8 cellular contexts compared by ENCODE assay signal in genomic region chr17:68512247-68512966, GRCh38. TPM values are rescaled to one million over a fixed set of nuclear protein-coding genes. Genes with fewer than 3 reads are reported as not detected.
DNase-seq lines count a peak whose midpoint lies in the region; ATAC-seq and TF ChIP-seq lines count a peak whose summit lies in the region.

Gene PRKAR1A (plus strand): TSS chr17:68512430. CDS start chr17:68515400, 2,970 bp downstream.

- TF ChIP-seq CTCF in AG09319 (IDR thresholded peaks at IDR 0.05; ENCODE audit: low read depth, low read length) (no peak), smooth muscle cell (IDR thresholded peaks at IDR 0.05; ENCODE audit: borderline replicate concordance, insufficient read depth, poor library complexity, severe bottlenecking) (no peak)

- peak within 1 kb of the TSS; percentile 99 for H3K9ac ChIP-seq in smooth muscle cell (ENCODE audit: low read depth)

- H3K36me3 ChIP-seq in smooth muscle cell (ENCODE audit: low read depth), result peaks cover 10% of the 10 kb centered on the region

- no peaks in the 10 kb centered on the region for H3K9me3 ChIP-seq in smooth muscle cell (replicated peaks; ENCODE audit: low read depth)

- peak within 1 kb of the TSS; percentile 96 to 100 (median 99) for H3K4me3 Mint-ChIP-seq in immature natural killer cell

- peaks cover 6 to 15% (median 12%) of the 10 kb centered on the region in 3 donors for H3K36me3 Mint-ChIP-seq in immature natural killer cell

- H3K27me3 Mint-ChIP-seq in immature natural killer cell (ENCODE audit: low read depth in 3 of 3), result peaks cover 18 to 32% (median 28%) of the 10 kb centered on the region in 3 donors

- H4K20me1 ChIP-seq in smooth muscle cell (ENCODE audit: low read depth), result peaks cover 46% of the 10 kb centered on the region

- peaks cover 26% of the 10 kb centered on the region for H3F3A ChIP-seq in smooth muscle cell (ENCODE audit: low read depth)

- H3K79me2 ChIP-seq in smooth muscle cell (ENCODE audit: low read depth), result peaks cover 50% of the 10 kb centered on the region

- H3K27me3 ChIP-seq in smooth muscle cell (ENCODE audit: low read depth), result no peaks in the 10 kb centered on the region

- ATAC-seq in GM19035 (IDR thresholded peaks at IDR 0.05; ENCODE audit: unreplicated experiment) (peak; percentile 91), HG03342 (IDR thresholded peaks at IDR 0.05; ENCODE audit: unreplicated experiment) (peak; percentile 89)

- DNase-seq in AG09319 (ENCODE audit: extremely low read depth, low read depth), result peak; percentile 92
- peak; percentile 84 for DNase-seq in NCI-H345 treated with DMSO at 0.1 percent for 48 hours (lab: John Stamatoyannopoulos, UW; ENCODE audit: unreplicated experiment)
- peak; percentile 71 to 85 (median 77) for DNase-seq in activated CD4-positive, CD25-positive, alpha-beta regulatory T cell (lab: John Stamatoyannopoulos, UW)
- peak; percentile 70 to 98 (median 93) for DNase-seq in caudate nucleus (lab: John Stamatoyannopoulos, UW)
- peak; percentile 99 for DNase-seq in immature natural killer cell
- DNase-seq in smooth muscle cell (lab: John Stamatoyannopoulos, UW; ENCODE audit: unreplicated experiment), result peak; percentile 96

- peak within 1 kb of the TSS; percentile 91 for H2AFZ ChIP-seq in smooth muscle cell (ENCODE audit: low read depth)

- H3K4me2 ChIP-seq in smooth muscle cell, result peak within 1 kb of the TSS; percentile 90

- peaks cover 24% of the 10 kb centered on the region for H3K4me1 ChIP-seq in smooth muscle cell (ENCODE audit: low read depth)

- H3K27ac Mint-ChIP-seq in immature natural killer cell, result peak within 1 kb of the TSS; percentile 99 to 100 (median 100)

- H3K4me3 ChIP-seq in smooth muscle cell, result peak within 1 kb of the TSS; percentile 68

- peaks cover 69 to 87% of the 10 kb centered on the region in 2 donors for H3K4me1 Mint-ChIP-seq in immature natural killer cell

- WGBS in smooth muscle cell (ENCODE audit: low lambda C conversion rate), result 1% methylated on average over 60 of the region's 81 CpGs

- peaks cover 0 to 2% (median 0%) of the 10 kb centered on the region in 6 donors for H3K9me3 Mint-ChIP-seq in immature natural killer cell

- H3K27ac ChIP-seq in caudate nucleus (ENCODE audit: low read depth, low read length), result peak within 1 kb of the TSS; percentile 99
- peak within 1 kb of the TSS; percentile 99 for H3K27ac ChIP-seq in smooth muscle cell (ENCODE audit: low read depth)

RNA-seq across cellular contexts. Expression of gene PRKAR1A, which starts in this region (rescaled TPM):
- polyA plus RNA-seq in immature natural killer cell (100 to 1,000 TPM; 275 to 458 (median 320) TPM), smooth muscle cell (274 and 302 TPM in 2 replicates)
- 340 and 393 TPM in 2 replicates for total RNA-seq in smooth muscle cell

Comparison
In these comparisons a context has a peak if more than half of its experiments do, and no peak if none do; other contexts are left out.
1. Peak in every context shown above with its lines: DNase-seq, ATAC-seq, H3K4me3 ChIP-seq and H3K27ac ChIP-seq.